In the genomic region with DNA sequence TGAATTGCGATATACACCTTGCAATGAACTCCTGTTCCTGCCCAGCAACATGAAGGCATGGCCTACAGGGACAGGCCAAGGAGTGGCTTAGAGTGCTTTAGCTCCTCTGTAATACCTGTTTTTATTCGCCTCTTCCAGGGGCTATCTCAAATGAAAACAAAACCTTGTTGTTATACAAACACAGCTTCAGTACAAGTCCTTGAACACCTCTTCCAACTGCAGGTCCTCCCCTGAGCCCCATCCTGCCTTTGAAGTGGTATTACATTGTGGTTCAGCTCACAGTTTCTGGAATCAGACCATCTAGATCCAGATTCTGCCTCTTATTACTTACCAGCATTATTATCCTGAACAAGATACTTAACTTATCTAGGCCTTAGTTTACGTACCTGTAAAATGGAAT, we compare ENCODE assay signal across 22 cellular contexts.
"Had no signal": no experiment of that assay in that cellular context is flagged by ENCODE, and none has a peak within 500 bp of the region (broad histone marks: within the 10 kb centered on the region; RNA-seq: fewer than 3 reads in every experiment).

No MANE protein-coding gene starts in this region.

- DNase-seq: dorsolateral prefrontal cortex; effector CD8-positive, alpha-beta T cell; foreskin melanocyte; head of caudate nucleus; kidney; left cardiac atrium; left ventricle myocardium inferior; lower lobe of right lung; natural killer cell; posterior cingulate gyrus; sigmoid colon; stimulated activated CD4-positive, alpha-beta T cell treated with anti-CD3 and anti-CD28 coated beads, Interleukin-2, amount 100 ng/mL, for 24 hours; stimulated activated CD4-positive, alpha-beta T cell treated with anti-CD3 and anti-CD28 coated beads, Interleukin-4, amount 100 ng/mL, for 4 hours; stimulated activated naive B cell treated with anti-CD40 and anti-IgM and Interleukin-4, amounts not matched to agents 10 μg/mL and 1 μg/mL and 100 μg/mL, for 72 hours; stimulated activated naive CD8-positive, alpha-beta T cell treated with anti-CD3 and anti-CD28 coated beads, Interleukin-15, amount 100 ng/mL, for 72 hours; testis; transverse colon had no signal

- H3K4me1 ChIP-seq: left ventricle myocardium inferior, lower lobe of right lung, sigmoid colon, testis had no signal

- H3K27ac ChIP-seq: dorsolateral prefrontal cortex, hepatocyte, left ventricle myocardium inferior, lower lobe of right lung, sigmoid colon, skin epidermis, testis, transverse colon had no signal

- H3K4me3 Mint-ChIP-seq: memory B cell; mesothelial cell of epicardium; natural killer cell; neural crest cell; stimulated activated naive B cell treated with anti-CD40 and anti-IgM and Interleukin-4, amounts not matched to agents 10 μg/mL and 1 μg/mL and 100 μg/mL, for 72 hours; stimulated activated naive CD8-positive, alpha-beta T cell treated with anti-CD3 and anti-CD28 coated beads, Interleukin-15, amount 100 ng/mL, for 72 hours had no signal

- ATAC-seq: left cardiac atrium; natural killer cell; stimulated activated naive B cell treated with anti-CD40 and anti-IgM and Interleukin-4, amounts not matched to agents 10 μg/mL and 1 μg/mL and 100 μg/mL, for 72 hours; stimulated activated naive CD8-positive, alpha-beta T cell treated with anti-CD3 and anti-CD28 coated beads, Interleukin-15, amount 100 ng/mL, for 72 hours had no signal

- H3K79me2 ChIP-seq: hepatocyte had no signal

- H3K36me3 Mint-ChIP-seq: memory B cell; mesothelial cell of epicardium; natural killer cell; stimulated activated naive B cell treated with anti-CD40 and anti-IgM and Interleukin-4, amounts not matched to agents 10 μg/mL and 1 μg/mL and 100 μg/mL, for 72 hours had no signal

- H3K4me2 ChIP-seq: hepatocyte had no signal

- H3K36me3 ChIP-seq: left ventricle myocardium inferior, lower lobe of right lung, sigmoid colon, transverse colon had no signal

- H3K9me3 ChIP-seq: left ventricle myocardium inferior, lower lobe of right lung, sigmoid colon, testis, transverse colon had no signal

- H3K4me3 ChIP-seq: dorsolateral prefrontal cortex, hepatocyte, left ventricle myocardium inferior, lower lobe of right lung, sigmoid colon, skin epidermis, testis, transverse colon had no signal

- H3K4me1 Mint-ChIP-seq: memory B cell; mesothelial cell of epicardium; natural killer cell; neural crest cell; stimulated activated naive B cell treated with anti-CD40 and anti-IgM and Interleukin-4, amounts not matched to agents 10 μg/mL and 1 μg/mL and 100 μg/mL, for 72 hours had no signal

- H3K27ac Mint-ChIP-seq: memory B cell; mesothelial cell of epicardium; natural killer cell; stimulated activated naive B cell treated with anti-CD40 and anti-IgM and Interleukin-4, amounts not matched to agents 10 μg/mL and 1 μg/mL and 100 μg/mL, for 72 hours; stimulated activated naive CD8-positive, alpha-beta T cell treated with anti-CD3 and anti-CD28 coated beads, Interleukin-15, amount 100 ng/mL, for 72 hours had no signal

- H3K27me3 ChIP-seq: dorsolateral prefrontal cortex, hepatocyte, sigmoid colon, testis, transverse colon had no signal

- H2AFZ ChIP-seq: hepatocyte had no signal

- H3K9me3 Mint-ChIP-seq: memory B cell; natural killer cell; neural crest cell; stimulated activated naive CD8-positive, alpha-beta T cell treated with anti-CD3 and anti-CD28 coated beads, Interleukin-15, amount 100 ng/mL, for 72 hours had no signal
